In genomic region chr16:10356870-10357842, GRCh38 we compare ENCODE assay signal across 18 cellular contexts. TPM values are rescaled to one million over a fixed set of nuclear protein-coding genes. Genes with fewer than 3 reads are reported as not detected.
DNase-seq lines count a peak whose midpoint lies in the region; ATAC-seq and TF ChIP-seq lines count a peak whose summit lies in the region.
"Had no signal": no experiment of that assay in that cellular context is flagged by ENCODE, and none has a peak within 500 bp of the region (broad histone marks: within the 10 kb centered on the region; RNA-seq: fewer than 3 reads in every experiment).

No MANE protein-coding gene starts in this region.

- H3K4me3 ChIP-seq in trophoblast cell (ENCODE audit: low read depth, low read length): no peak overlapping the region
- H3K4me3 ChIP-seq: GM23248, HAP-1, SJCRH30 had no signal

- peak overlapping the region; percentile 68 for H3K18ac ChIP-seq in trophoblast cell (ENCODE audit: low read length)

- no peak for TF ChIP-seq POLR2A in erythroblast (IDR thresholded peaks at IDR 0.05; ENCODE audit: low read length)

- peak overlapping the region; percentile 29 for H3K27ac ChIP-seq in trophoblast cell (ENCODE audit: low read depth, low read length)
- H3K27ac ChIP-seq: C4-2B, GM23248, SJCRH30 had no signal

- H3K36me3 ChIP-seq in trophoblast cell (ENCODE audit: control insufficient read depth in 1 of 2, insufficient read depth in 2 of 2, low read length in 2 of 2): no peaks in the 10 kb centered on the region
- H3K36me3 ChIP-seq: HAP-1, SJCRH30 had no signal

- no peak overlapping the region for H3K4me2 ChIP-seq in trophoblast cell (ENCODE audit: low read length)

- DNase-seq in COLO829 (ENCODE audit: low spot score): peak; percentile 61
- DNase-seq in RPMI7951 (ENCODE audit: low read depth): peak; percentile 34
- DNase-seq in erythroblast (lab: John Stamatoyannopoulos, UW): peak; percentile 50 to 89
- DNase-seq in trophoblast cell: no peak
- DNase-seq in activated CD4-positive, alpha-beta T cell treated with anti-CD3 and anti-CD28 coated beads, Interleukin-2, amount 50 U/mL, for 1 hour: no peak
- DNase-seq in NCI-H1105 (lab: John Stamatoyannopoulos, UW): no peak
- DNase-seq: COR-L47, EL, GM23248, KBM-7, NCI-H1105 treated with DMSO at 0.1 percent for 48 hours, NCI-H187 treated with DMSO at 0.1 percent for 48 hours, NCI-H345, NCI-H526, SJCRH30 had no signal

- WGBS in trophoblast cell (ENCODE audit: extremely low coverage, insufficient coverage, insufficient read length): no CpG with 5 or more reads among the region's 11 CpGs

- H2AFZ ChIP-seq in trophoblast cell (ENCODE audit: insufficient read depth, low read length, poor library complexity): no peak overlapping the region
- H2AFZ ChIP-seq: GM23248 had no signal

- H4K91ac ChIP-seq in trophoblast cell (ENCODE audit: low read depth, low read length): peak overlapping the region; percentile 28

- no peak overlapping the region for H3K9ac ChIP-seq in trophoblast cell (ENCODE audit: low read length)
- H3K9ac ChIP-seq: GM23248 had no signal

- peaks cover 1% of the 10 kb centered on the region for H3K79me1 ChIP-seq in trophoblast cell (ENCODE audit: low read length)

- H4K12ac ChIP-seq in trophoblast cell (ENCODE audit: low read depth, low read length): no peak overlapping the region

- H2BK12ac ChIP-seq in trophoblast cell (ENCODE audit: low read length): no peak overlapping the region

- no peak overlapping the region for H2AK5ac ChIP-seq in trophoblast cell (ENCODE audit: low read length)

- H3K27me3 ChIP-seq in trophoblast cell (ENCODE audit: insufficient read depth, low read length): no peaks in the 10 kb centered on the region
- H3K27me3 ChIP-seq: SJCRH30 had no signal

- H2BK5ac ChIP-seq in trophoblast cell (ENCODE audit: low read depth, low read length, poor library complexity): peak overlapping the region; percentile 34

- H3K79me2 ChIP-seq in trophoblast cell (ENCODE audit: control insufficient read depth, insufficient read depth, low read length, poor library complexity): no peaks in the 10 kb centered on the region

- no peak overlapping the region for H3K4ac ChIP-seq in trophoblast cell (ENCODE audit: low read depth, low read length)

- peaks cover 2% of the 10 kb centered on the region for H3K9me3 ChIP-seq in trophoblast cell (ENCODE audit: insufficient read depth, low read depth, low read length)
- H3K9me3 ChIP-seq: HAP-1, SJCRH30 had no signal

- H3K23ac ChIP-seq in trophoblast cell (ENCODE audit: low read length): no peak overlapping the region

- H3K14ac ChIP-seq in trophoblast cell (ENCODE audit: low read length): no peak overlapping the region

- ATAC-seq in HG03025 (IDR thresholded peaks at IDR 0.05; ENCODE audit: low FRiP score, unreplicated experiment): no peak

- H2BK120ac ChIP-seq in trophoblast cell (ENCODE audit: insufficient read depth, low read length, poor library complexity): peak overlapping the region; percentile 18

- H3K4me1 ChIP-seq in trophoblast cell (ENCODE audit: control insufficient read depth in 1 of 2, insufficient read depth in 2 of 2, low read length in 2 of 2): peaks cover 3 to 4% of the 10 kb centered on the region in 2 experiments
- H3K4me1 ChIP-seq: HAP-1, SJCRH30 had no signal

- no peak overlapping the region for H4K8ac ChIP-seq in trophoblast cell (ENCODE audit: low read depth, low read length)

RNA-seq across cellular contexts. Expression of gene ATF7IP2, which starts 28.7 kb away (rescaled TPM):
- 14.6 and 14.9 TPM in 2 replicates for total RNA-seq in RPMI7951 (2014; rRNA removed; shearing (Covaris generic))
- polyA plus RNA-seq in trophoblast cell (2013): 18.2 and 18.7 TPM in 2 replicates
- total RNA-seq: SJCRH30 had no signal

Comparison
In these comparisons a context has a peak if more than half of its experiments do, and no peak if none do; other contexts are left out.
1. DNase-seq: peak in COLO829 (single experiment), RPMI7951 (single experiment) and erythroblast (2 of 2); none in trophoblast cell (0 of 2), activated CD4-positive, alpha-beta T cell treated with anti-CD3 and anti-CD28 coated beads, Interleukin-2, amount 50 U/mL, for 1 hour (single experiment) and NCI-H1105 (single experiment).